In the genomic region with DNA sequence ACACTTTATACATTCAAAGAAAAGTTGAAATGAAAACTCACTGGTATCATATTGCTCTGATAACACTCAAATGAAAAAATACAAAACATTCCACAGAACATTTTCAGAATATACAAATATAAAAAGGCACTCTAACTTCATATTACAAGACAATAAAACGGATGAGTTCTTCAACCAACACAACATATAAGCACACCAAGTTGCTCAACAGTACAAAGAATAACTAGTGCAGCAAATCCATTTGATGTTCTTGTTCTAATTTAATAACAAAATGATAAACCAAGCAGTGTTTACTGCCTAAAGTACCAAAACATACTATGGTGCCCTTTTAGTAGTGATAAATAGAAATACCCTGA, we compare ENCODE assay signal across 9 cellular contexts.
DNase-seq lines count a peak whose midpoint lies in the region; ATAC-seq, FAIRE-seq and TF ChIP-seq lines count a peak whose summit lies in the region.
"Had no signal": no experiment of that assay in that cellular context is flagged by ENCODE, and none has a peak within 500 bp of the region (broad histone marks: within the 10 kb centered on the region; RNA-seq: fewer than 3 reads in every experiment).

No MANE protein-coding gene starts in this region.

- dilution Hi-C loops in endothelial cell of umbilical vein (cut with MboI; ENCODE audit: extremely low pct_ligation_motif_present, low sequenced_read_pairs): no loop called here

- H3K36me3 ChIP-seq in endothelial cell of umbilical vein (ENCODE audit: control insufficient read depth in 2 of 2, extremely low read depth in 1 of 2, insufficient read depth in 2 of 2, low read length in 2 of 2) (no peaks in the 10 kb centered on the region), sigmoid colon (peaks cover 0 to 16% (median 6%) of the 10 kb centered on the region in 4 donors)

- 44 to 64% methylated on average over 1 of the region's 1 CpG for WGBS in sigmoid colon, 2 donors

- H3K27ac ChIP-seq in endothelial cell of umbilical vein (ENCODE audit: insufficient read depth, low read depth, low read length) (peak overlapping the region; percentile 93), sigmoid colon (peak overlapping the region in 3 of 4 donors; percentile 61 to 68 (median 64))

- no peak for FAIRE-seq in endothelial cell of umbilical vein (lab: Jason Lieb, UNC)

- H3K4me3 ChIP-seq in endothelial cell of umbilical vein (replicated peaks in 1 of 3; ENCODE audit: insufficient read depth in 1 of 3, low read depth in 1 of 3, low read length in 3 of 3): no peak overlapping the region
- H3K4me3 ChIP-seq in sigmoid colon: no peak overlapping the region

- TF ChIP-seq POLR2A in endothelial cell of umbilical vein (IDR thresholded peaks at IDR 0.05; ENCODE audit: low read depth, low read length): no peak
- no peak for TF ChIP-seq POLR2A in sigmoid colon (IDR thresholded peaks at IDR 0.05)

- POLR2A ChIA-PET in endothelial cell of umbilical vein (lab: Charles Lee): interaction anchor here (1.0 kb wide), 1 partner anchor 18 kb away, joined by 3 read pairs; no protein-coding TSS in a partner anchor

- no peaks in the 10 kb centered on the region for H3K79me2 ChIP-seq in endothelial cell of umbilical vein (ENCODE audit: control insufficient read depth, insufficient read depth, low read length)

- no peaks in the 10 kb centered on the region for H3K9me1 ChIP-seq in endothelial cell of umbilical vein (replicated peaks; ENCODE audit: control insufficient read depth, extremely low read depth, insufficient read depth, low read length)

- H2AFZ ChIP-seq in endothelial cell of umbilical vein (ENCODE audit: low read depth, low read length): peak overlapping the region; percentile 46

- CTCF ChIA-PET in endothelial cell of umbilical vein (lab: Charles Lee): interaction anchor here (1.0 to 1.8 kb wide), 3 partner anchors 24 to 236 kb away, joined by 3 to 9 read pairs (median 3); partner anchors contain the start of gene PGAP1

- no peak for ATAC-seq in HG03280 (IDR thresholded peaks at IDR 0.05; ENCODE audit: unreplicated experiment)
- no peak for ATAC-seq in activated CD4-positive, CD25-positive, alpha-beta regulatory T cell treated with anti-CD3 and anti-CD28 coated beads, Interleukin-2, amount 50 U/mL, for 24 hours

- no peak for TF ChIP-seq EP300 in sigmoid colon (IDR thresholded peaks at IDR 0.05)

- peaks cover 18% of the 10 kb centered on the region for H3K4me1 ChIP-seq in endothelial cell of umbilical vein (ENCODE audit: control insufficient read depth, extremely low read depth, insufficient read depth, low read length)
- peaks cover 0 to 17% (median 12%) of the 10 kb centered on the region in 4 donors for H3K4me1 ChIP-seq in sigmoid colon

- no peaks in the 10 kb centered on the region for H3K27me3 ChIP-seq in endothelial cell of umbilical vein (ENCODE audit: control insufficient read depth in 2 of 2, insufficient read depth in 2 of 2, low read length in 2 of 2)
- no peaks in the 10 kb centered on the region for H3K27me3 ChIP-seq in sigmoid colon

- DNase-seq in NCI-H2107 treated with DMSO at 0.1 percent for 48 hours (lab: John Stamatoyannopoulos, UW; ENCODE audit: unreplicated experiment) (peak; percentile 79), NCI-H2107 (lab: John Stamatoyannopoulos, UW) (no peak), NCI-H748 treated with DMSO at 0.1 percent for 48 hours (lab: John Stamatoyannopoulos, UW) (peak; percentile 82), endothelial cell of umbilical vein (ENCODE audit: low read depth, low spot score) (no peak), sigmoid colon (no peak)
- no peak for DNase-seq in effector CD4-positive, alpha-beta T cell
- DNase-seq: T1000 had no signal

- H3K9me3 ChIP-seq in endothelial cell of umbilical vein (replicated peaks; ENCODE audit: control insufficient read depth, insufficient read depth, low read length) (no peaks in the 10 kb centered on the region), sigmoid colon (no peaks in the 10 kb centered on the region)

- TF ChIP-seq CTCF in endothelial cell of umbilical vein (IDR thresholded peaks at IDR 0.05; ENCODE audit: extremely low read depth in 1 of 2, insufficient read depth in 1 of 2, low read depth in 1 of 2, low read length in 2 of 2) (no peak), sigmoid colon (IDR thresholded peaks at IDR 0.05) (no peak)

- intact Hi-C loops in endothelial cell of umbilical vein (cut with micrococcal nuclease): no loop called here
- intact Hi-C loops in sigmoid colon (cut with DNase I): no loop called here

- H3K4me2 ChIP-seq in endothelial cell of umbilical vein (ENCODE audit: insufficient read depth, low read length): peak overlapping the region; percentile 74

- BruUV-seq in endothelial cell of umbilical vein (replicated peaks; lab: Mats Ljungman, UMichigan): TSS peak; percentile 84

- H3K9ac ChIP-seq in endothelial cell of umbilical vein (replicated peaks; ENCODE audit: extremely low read depth, insufficient read depth, low read length): peak overlapping the region; percentile 88

- H4K20me1 ChIP-seq in endothelial cell of umbilical vein (replicated peaks; ENCODE audit: control insufficient read depth, extremely low read depth, insufficient read depth, low read length): no peaks in the 10 kb centered on the region

TF ChIP-seq in endothelial cell of umbilical vein, 7 proteins besides CTCF, POLR2A, EP300 and RAD21:
- TF ChIP-seq POLR2AphosphoS5 (IDR thresholded peaks at IDR 0.05; ENCODE audit: insufficient read depth, low read depth, low read length) (no peak), GATA2 (IDR thresholded peaks at IDR 0.05; ENCODE audit: insufficient read depth, insufficient read length, low read depth, low read length) (no peak), FOS (IDR thresholded peaks at IDR 0.05; ENCODE audit: borderline replicate concordance, insufficient read depth, low read length) (no peak), MAX (IDR thresholded peaks at IDR 0.05; ENCODE audit: insufficient read depth, insufficient read length) (no peak), JUN (IDR thresholded peaks at IDR 0.05; ENCODE audit: borderline replicate concordance, insufficient read depth, insufficient read length, low read depth) (no peak), MYC (IDR thresholded peaks at IDR 0.05; ENCODE audit: low read depth, low read length) (no peak), EZH2 (IDR thresholded peaks at IDR 0.05; ENCODE audit: borderline replicate concordance, low read depth, low read length, severe bottlenecking) (no peak)

Comparison
In these comparisons a context has a peak if more than half of its experiments do, and no peak if none do; other contexts are left out.
1. DNase-seq: peak in NCI-H2107 treated with DMSO at 0.1 percent for 48 hours (single experiment) and NCI-H748 treated with DMSO at 0.1 percent for 48 hours (single experiment); none in NCI-H2107 (single experiment), endothelial cell of umbilical vein (single experiment), sigmoid colon (single experiment) and effector CD4-positive, alpha-beta T cell (single experiment).